Comparison of ENCODE assay signal across 8 cellular contexts in genomic region chr16:58814348-58814801, GRCh38.
DNase-seq lines count a peak whose midpoint lies in the region; ATAC-seq and TF ChIP-seq lines count a peak whose summit lies in the region.

No MANE protein-coding gene starts in this region.

- H3K4me1 Mint-ChIP-seq in T-cell, result peaks cover 3 to 14% (median 10%) of the 10 kb centered on the region in 3 donors

- no peaks in the 10 kb centered on the region for H3K79me2 ChIP-seq in DOHH2 (ENCODE audit: control insufficient read depth, low read length)

- DNase-seq in GM20000 (ENCODE audit: low spot score) (peak; percentile 68), HuH-7 (ENCODE audit: low spot score) (peak; percentile 29), T-cell (peak in 21 of 34 experiments; percentile 3 to 34 (median 11)), caudate nucleus (lab: John Stamatoyannopoulos, UW) (peak in 37 of 61 donors; percentile 0 to 68 (median 27)), iris pigment epithelial cell (ENCODE audit: low read depth) (peak; percentile 46)
- peak; percentile 1 for DNase-seq in stimulated activated CD4-positive, alpha-beta T cell treated with anti-CD3 and anti-CD28 coated beads, Interleukin-12 subunit alpha, Interleukin-12 subunit beta, amount 100 ng/mL, for 4 hours

- no peak overlapping the region for H3K27ac Mint-ChIP-seq in T-cell

- H3K36me3 ChIP-seq in DOHH2 (ENCODE audit: control insufficient read depth, low read length), result no peaks in the 10 kb centered on the region

- peaks cover 6 to 7% of the 10 kb centered on the region in 2 donors for H3K27me3 Mint-ChIP-seq in T-cell

- CTCF ChIA-PET in T-cell (lab: Charles Lee), result interaction anchor here (0.5 to 1.1 kb wide), 4 partner anchors 9 to 1129 kb away, joined by 3 to 4 read pairs (median 3); no protein-coding TSS in a partner anchor

- H3K4me2 ChIP-seq in DOHH2 (ENCODE audit: low read length), result peak overlapping the region; percentile 6; the same call in 1 of the 2 replicates

- no peaks in the 10 kb centered on the region for H3F3A ChIP-seq in DOHH2 (ENCODE audit: control insufficient read depth, insufficient read depth)

- H3K4me3 ChIP-seq in DOHH2 (ENCODE audit: low read length), result no peak overlapping the region

- 0 out of 2 replicates have a peak, but pooled peaks cover 2% of the 10 kb centered on the region for H3K27me3 ChIP-seq in DOHH2 (ENCODE audit: control insufficient read depth, low read length)

- H3K9me3 ChIP-seq in DOHH2 (ENCODE audit: control insufficient read depth, insufficient read depth, low read length), result no peaks in the 10 kb centered on the region

- peak overlapping the region; percentile 48 to 72 (median 62) for H3K4me3 Mint-ChIP-seq in T-cell

- H4K20me1 ChIP-seq in DOHH2 (ENCODE audit: control insufficient read depth, insufficient read depth, low read depth, low read length), result no peaks in the 10 kb centered on the region

- no peaks in the 10 kb centered on the region for H3K9me3 Mint-ChIP-seq in T-cell

- H3K27ac ChIP-seq in DOHH2 (ENCODE audit: low read depth, low read length), result no peak overlapping the region
- no peak overlapping the region for H3K27ac ChIP-seq in caudate nucleus (ENCODE audit: low read depth, low read length)

- TF ChIP-seq CTCF in DOHH2 (IDR thresholded peaks at IDR 0.05; ENCODE audit: low read depth, low read length, poor library complexity, severe bottlenecking), result peak; percentile 87
- peak; percentile 85 for TF ChIP-seq CTCF in GM20000 (IDR thresholded peaks at IDR 0.05; ENCODE audit: extremely low read depth, missing control alignments)

- POLR2A ChIA-PET in T-cell (lab: Charles Lee), result no interaction called here

- ATAC-seq in T-cell (replicated peaks in 1 of 4) (peak in 3 of 4 experiments; percentile 38 to 61 (median 60)), HG02588 (IDR thresholded peaks at IDR 0.05; ENCODE audit: unreplicated experiment) (no peak)

- no peaks in the 10 kb centered on the region for H3K9me2 ChIP-seq in DOHH2 (replicated peaks; ENCODE audit: control insufficient read depth, low read length)

- no peaks in the 10 kb centered on the region for H3K36me3 Mint-ChIP-seq in T-cell

- no peaks in the 10 kb centered on the region for H3K4me1 ChIP-seq in DOHH2 (ENCODE audit: control insufficient read depth, low read length)

Comparison
In these comparisons a context has a peak if more than half of its experiments do, and no peak if none do; other contexts are left out.
1. DNase-seq: peak in every context shown above with its lines; median percentile 68 in GM20000; 46 in iris pigment epithelial cell; 29 in HuH-7; 27 in caudate nucleus; 11 in T-cell; 1 in stimulated activated CD4-positive, alpha-beta T cell treated with anti-CD3 and anti-CD28 coated beads, Interleukin-12 subunit alpha, Interleukin-12 subunit beta, amount 100 ng/mL, for 4 hours.